In genomic region chr10:97318772-97319651, GRCh38 we compare ENCODE assay signal across 1 cellular context.
TF ChIP-seq lines count a peak whose summit lies in the region.

Gene FRAT1, plus strand, starts transcription at chr10:97319271. Its CDS starts 183 bp downstream, at chr10:97319454.

TF ChIP-seq in WTC11, 78 proteins besides CTCF, POLR2A, EP300 and RAD21 (continued from another document):
- TF ChIP-seq AR (CRISPR knock-in tag; IDR thresholded peaks at IDR 0.05) (no peak), GABPB1 (CRISPR knock-in tag; IDR thresholded peaks at IDR 0.05) (0 out of 2 replicates have a peak, but pooled peaks have one; percentile 14), FOXK1 (CRISPR knock-in tag; IDR thresholded peaks at IDR 0.05) (peak; percentile 99), NFATC4 (CRISPR knock-in tag; IDR thresholded peaks at IDR 0.05) (no peak), PRDM15 (CRISPR knock-in tag; IDR thresholded peaks at IDR 0.05) (no peak), ESRRA (CRISPR knock-in tag; IDR thresholded peaks at IDR 0.05; ENCODE audit: borderline replicate concordance) (peak; percentile 51; the same call in 1 of the 2 replicates), JUN (CRISPR knock-in tag; IDR thresholded peaks at IDR 0.05) (no peak), ZNF263 (CRISPR knock-in tag; IDR thresholded peaks at IDR 0.05; ENCODE audit: low read depth) (peak; percentile 87), TCF7 (CRISPR knock-in tag; IDR thresholded peaks at IDR 0.05; ENCODE audit: low read depth) (no peak), ETV6 (CRISPR knock-in tag; IDR thresholded peaks at IDR 0.05) (peak; percentile 72; the same call in 1 of the 2 replicates), NR2C2 (CRISPR knock-in tag; IDR thresholded peaks at IDR 0.05) (no peak), SP1 (CRISPR knock-in tag; conservative IDR thresholded peaks at IDR 0.05) (0 out of 2 replicates have a peak, but pooled peaks have one; percentile 61), MXD4 (CRISPR knock-in tag; IDR thresholded peaks at IDR 0.05; ENCODE audit: borderline replicate concordance) (no peak)
- TF ChIP-seq, protein P1, sequence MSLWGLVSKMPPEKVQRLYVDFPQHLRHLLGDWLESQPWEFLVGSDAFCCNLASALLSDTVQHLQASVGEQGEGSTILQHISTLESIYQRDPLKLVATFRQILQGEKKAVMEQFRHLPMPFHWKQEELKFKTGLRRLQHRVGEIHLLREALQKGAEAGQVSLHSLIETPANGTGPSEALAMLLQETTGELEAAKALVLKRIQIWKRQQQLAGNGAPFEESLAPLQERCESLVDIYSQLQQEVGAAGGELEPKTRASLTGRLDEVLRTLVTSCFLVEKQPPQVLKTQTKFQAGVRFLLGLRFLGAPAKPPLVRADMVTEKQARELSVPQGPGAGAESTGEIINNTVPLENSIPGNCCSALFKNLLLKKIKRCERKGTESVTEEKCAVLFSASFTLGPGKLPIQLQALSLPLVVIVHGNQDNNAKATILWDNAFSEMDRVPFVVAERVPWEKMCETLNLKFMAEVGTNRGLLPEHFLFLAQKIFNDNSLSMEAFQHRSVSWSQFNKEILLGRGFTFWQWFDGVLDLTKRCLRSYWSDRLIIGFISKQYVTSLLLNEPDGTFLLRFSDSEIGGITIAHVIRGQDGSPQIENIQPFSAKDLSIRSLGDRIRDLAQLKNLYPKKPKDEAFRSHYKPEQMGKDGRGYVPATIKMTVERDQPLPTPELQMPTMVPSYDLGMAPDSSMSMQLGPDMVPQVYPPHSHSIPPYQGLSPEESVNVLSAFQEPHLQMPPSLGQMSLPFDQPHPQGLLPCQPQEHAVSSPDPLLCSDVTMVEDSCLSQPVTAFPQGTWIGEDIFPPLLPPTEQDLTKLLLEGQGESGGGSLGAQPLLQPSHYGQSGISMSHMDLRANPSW (CRISPR knock-in tag; conservative IDR thresholded peaks at IDR 0.05; ENCODE audit: low read depth), result no peak
- TF ChIP-seq, protein P2, sequence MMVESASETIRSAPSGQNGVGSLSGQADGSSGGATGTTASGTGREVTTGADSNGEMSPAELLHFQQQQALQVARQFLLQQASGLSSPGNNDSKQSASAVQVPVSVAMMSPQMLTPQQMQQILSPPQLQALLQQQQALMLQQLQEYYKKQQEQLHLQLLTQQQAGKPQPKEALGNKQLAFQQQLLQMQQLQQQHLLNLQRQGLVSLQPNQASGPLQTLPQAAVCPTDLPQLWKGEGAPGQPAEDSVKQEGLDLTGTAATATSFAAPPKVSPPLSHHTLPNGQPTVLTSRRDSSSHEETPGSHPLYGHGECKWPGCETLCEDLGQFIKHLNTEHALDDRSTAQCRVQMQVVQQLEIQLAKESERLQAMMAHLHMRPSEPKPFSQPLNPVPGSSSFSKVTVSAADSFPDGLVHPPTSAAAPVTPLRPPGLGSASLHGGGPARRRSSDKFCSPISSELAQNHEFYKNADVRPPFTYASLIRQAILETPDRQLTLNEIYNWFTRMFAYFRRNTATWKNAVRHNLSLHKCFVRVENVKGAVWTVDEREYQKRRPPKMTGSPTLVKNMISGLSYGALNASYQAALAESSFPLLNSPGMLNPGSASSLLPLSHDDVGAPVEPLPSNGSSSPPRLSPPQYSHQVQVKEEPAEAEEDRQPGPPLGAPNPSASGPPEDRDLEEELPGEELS (CRISPR knock-in tag; IDR thresholded peaks at IDR 0.05), result peak; percentile 7
- TF ChIP-seq, protein P3, sequence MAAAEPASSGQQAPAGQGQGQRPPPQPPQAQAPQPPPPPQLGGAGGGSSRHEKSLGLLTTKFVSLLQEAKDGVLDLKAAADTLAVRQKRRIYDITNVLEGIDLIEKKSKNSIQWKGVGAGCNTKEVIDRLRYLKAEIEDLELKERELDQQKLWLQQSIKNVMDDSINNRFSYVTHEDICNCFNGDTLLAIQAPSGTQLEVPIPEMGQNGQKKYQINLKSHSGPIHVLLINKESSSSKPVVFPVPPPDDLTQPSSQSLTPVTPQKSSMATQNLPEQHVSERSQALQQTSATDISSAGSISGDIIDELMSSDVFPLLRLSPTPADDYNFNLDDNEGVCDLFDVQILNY (CRISPR knock-in tag; IDR thresholded peaks at IDR 0.05), result peak; percentile 80
- TF ChIP-seq, protein P4, sequence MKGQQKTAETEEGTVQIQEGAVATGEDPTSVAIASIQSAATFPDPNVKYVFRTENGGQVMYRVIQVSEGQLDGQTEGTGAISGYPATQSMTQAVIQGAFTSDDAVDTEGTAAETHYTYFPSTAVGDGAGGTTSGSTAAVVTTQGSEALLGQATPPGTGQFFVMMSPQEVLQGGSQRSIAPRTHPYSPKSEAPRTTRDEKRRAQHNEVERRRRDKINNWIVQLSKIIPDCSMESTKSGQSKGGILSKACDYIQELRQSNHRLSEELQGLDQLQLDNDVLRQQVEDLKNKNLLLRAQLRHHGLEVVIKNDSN (CRISPR knock-in tag; IDR thresholded peaks at IDR 0.05), result no peak
